Comparison of ENCODE assay signal across 9 cellular contexts in the genomic region with DNA sequence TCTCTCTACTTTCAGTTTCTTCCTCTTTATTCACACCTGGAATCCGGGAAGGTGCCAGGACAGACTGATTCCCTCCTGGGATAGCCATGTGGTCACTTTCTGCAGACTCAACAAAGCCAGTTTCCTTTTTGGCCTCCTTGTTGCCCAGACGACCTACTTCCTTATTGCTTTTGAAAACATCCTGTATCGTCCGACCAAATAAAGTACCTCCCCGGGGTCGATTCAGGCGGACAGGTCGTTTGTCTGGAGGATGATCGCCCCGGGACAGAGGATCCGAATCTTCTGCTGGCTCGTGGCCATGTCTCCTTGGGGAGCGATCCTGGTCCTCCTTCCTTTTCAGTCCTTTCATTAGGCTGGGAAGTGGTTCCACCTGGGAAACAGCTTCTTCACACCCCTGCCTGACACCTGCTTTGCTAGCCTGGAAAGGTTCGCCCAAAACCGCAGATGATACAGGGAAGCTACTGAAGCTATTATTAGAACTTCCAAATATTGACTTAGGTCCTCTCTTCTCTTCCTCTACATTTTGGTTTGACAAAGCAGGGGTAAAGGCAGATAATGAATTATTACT. TPM values are rescaled to one million over a fixed set of nuclear protein-coding genes. Genes with fewer than 3 reads are reported as not detected.
DNase-seq lines count a peak whose midpoint lies in the region; ATAC-seq and TF ChIP-seq lines count a peak whose summit lies in the region.
"Had no signal": no experiment of that assay in that cellular context is flagged by ENCODE, and none has a peak within 500 bp of the region (broad histone marks: within the 10 kb centered on the region; RNA-seq: fewer than 3 reads in every experiment).

No MANE protein-coding gene starts in this region.

- H3K27ac Mint-ChIP-seq in CD8-positive, alpha-beta memory T cell: peak overlapping the region in 4 of 8 donors; percentile 17 to 84 (median 62)
- H3K27ac Mint-ChIP-seq in activated naive CD8-positive, alpha-beta T cell treated with anti-CD3 and anti-CD28 coated beads, Interleukin-2, amount 50 U/mL, for 24 hours: peak overlapping the region; percentile 2
- H3K27ac Mint-ChIP-seq in naive thymus-derived CD4-positive, alpha-beta T cell: peak overlapping the region; percentile 9 to 93 (median 61)

- H3K9me3 Mint-ChIP-seq in CD8-positive, alpha-beta memory T cell: no peaks in the 10 kb centered on the region
- H3K9me3 Mint-ChIP-seq in activated naive CD8-positive, alpha-beta T cell treated with anti-CD3 and anti-CD28 coated beads, Interleukin-2, amount 50 U/mL, for 24 hours: no peaks in the 10 kb centered on the region
- H3K9me3 Mint-ChIP-seq in naive thymus-derived CD4-positive, alpha-beta T cell: no peaks in the 10 kb centered on the region

- intact Hi-C loops in naive thymus-derived CD4-positive, alpha-beta T cell (cut with micrococcal nuclease): loop anchor here (2.0 to 10.0 kb wide), 3 partner anchors 141 to 309 kb away; no protein-coding TSS in a partner anchor
- intact Hi-C loops in sciatic nerve (cut with DNase I) (no loop called here), testis (cut with DNase I; ENCODE audit: low total_unique reads) (no loop called here), lower leg skin (cut with DNase I; ENCODE audit: low total_unique reads) (no loop called here)

- peaks cover 32% of the 10 kb centered on the region for H3K36me3 ChIP-seq in CD8-positive, alpha-beta memory T cell (ENCODE audit: insufficient read depth, low read length)
- H3K36me3 ChIP-seq in naive thymus-derived CD4-positive, alpha-beta T cell (ENCODE audit: control insufficient read depth in 2 of 3, insufficient read depth in 3 of 3, low read length in 3 of 3): peaks cover 0 to 39% (median 13%) of the 10 kb centered on the region in 3 experiments
- no peaks in the 10 kb centered on the region for H3K36me3 ChIP-seq in testis (ENCODE audit: low read depth, missing control alignments)

- ATAC-seq in activated naive CD8-positive, alpha-beta T cell treated with anti-CD3 and anti-CD28 coated beads, Interleukin-2, amount 50 U/mL, for 24 hours: no peak
- no peak for ATAC-seq in naive thymus-derived CD4-positive, alpha-beta T cell
- ATAC-seq in sciatic nerve: no peak

- no peaks in the 10 kb centered on the region for H3K27me3 Mint-ChIP-seq in CD8-positive, alpha-beta memory T cell
- no peaks in the 10 kb centered on the region for H3K27me3 Mint-ChIP-seq in activated naive CD8-positive, alpha-beta T cell treated with anti-CD3 and anti-CD28 coated beads, Interleukin-2, amount 50 U/mL, for 24 hours
- no peaks in the 10 kb centered on the region for H3K27me3 Mint-ChIP-seq in naive thymus-derived CD4-positive, alpha-beta T cell

- no peak overlapping the region for H3K27ac ChIP-seq in CD8-positive, alpha-beta memory T cell (ENCODE audit: low read depth, low read length)
- H3K27ac ChIP-seq in naive thymus-derived CD4-positive, alpha-beta T cell (ENCODE audit: low read depth, low read length): peak overlapping the region; percentile 86
- no peak overlapping the region for H3K27ac ChIP-seq in testis

- no peaks in the 10 kb centered on the region for H3K27me3 ChIP-seq in CD8-positive, alpha-beta memory T cell (ENCODE audit: insufficient read depth, low read length, poor library complexity, severe bottlenecking)
- H3K27me3 ChIP-seq in naive thymus-derived CD4-positive, alpha-beta T cell (ENCODE audit: control insufficient read depth in 2 of 2, insufficient read depth in 2 of 2, low read length in 2 of 2): no peaks in the 10 kb centered on the region
- no peaks in the 10 kb centered on the region for H3K27me3 ChIP-seq in testis

- peaks cover 42% of the 10 kb centered on the region for H3K4me1 ChIP-seq in CD8-positive, alpha-beta memory T cell (ENCODE audit: insufficient read depth, low read length)
- H3K4me1 ChIP-seq in naive thymus-derived CD4-positive, alpha-beta T cell (ENCODE audit: control insufficient read depth in 2 of 2, insufficient read depth in 2 of 2, low read length in 2 of 2): peaks cover 27 to 34% of the 10 kb centered on the region in 2 donors
- H3K4me1 ChIP-seq in testis: peaks cover 19% of the 10 kb centered on the region

- TF ChIP-seq CTCF in testis (IDR thresholded peaks at IDR 0.05): no peak
- TF ChIP-seq CTCF in lower leg skin (IDR thresholded peaks at IDR 0.05): no peak

- DNase-seq in CD8-positive, alpha-beta memory T cell: no peak
- DNase-seq in Kasumi-1 (lab: John Stamatoyannopoulos, UW): peak; percentile 7 to 12
- no peak for DNase-seq in activated naive CD8-positive, alpha-beta T cell treated with anti-CD3 and anti-CD28 coated beads, Interleukin-2, amount 50 U/mL, for 24 hours
- no peak for DNase-seq in naive thymus-derived CD4-positive, alpha-beta T cell
- DNase-seq in sciatic nerve (ENCODE audit: low spot score): no peak
- DNase-seq in testis: no peak
- DNase-seq in lower leg skin (ENCODE audit: low spot score in 2 of 2): no peak
- DNase-seq in NCI-H2171 (lab: John Stamatoyannopoulos, UW): no peak
- DNase-seq: stimulated activated CD4-positive, alpha-beta T cell treated with anti-CD3 and anti-CD28 coated beads, Interleukin-2, amount 100 ng/mL, for 48 hours had no signal

- H3K4me1 Mint-ChIP-seq in CD8-positive, alpha-beta memory T cell: peaks cover 41 to 78% (median 57%) of the 10 kb centered on the region in 3 donors
- peaks cover 49% of the 10 kb centered on the region for H3K4me1 Mint-ChIP-seq in activated naive CD8-positive, alpha-beta T cell treated with anti-CD3 and anti-CD28 coated beads, Interleukin-2, amount 50 U/mL, for 24 hours
- peaks cover 25 to 79% (median 60%) of the 10 kb centered on the region in 7 donors for H3K4me1 Mint-ChIP-seq in naive thymus-derived CD4-positive, alpha-beta T cell

- H3K4me3 ChIP-seq in CD8-positive, alpha-beta memory T cell (ENCODE audit: low read length): no peak overlapping the region
- no peak overlapping the region for H3K4me3 ChIP-seq in naive thymus-derived CD4-positive, alpha-beta T cell (ENCODE audit: low read length)
- no peak overlapping the region for H3K4me3 ChIP-seq in testis
- H3K4me3 ChIP-seq in lower leg skin (ENCODE audit: low read depth, poor library complexity, severe bottlenecking): no peak overlapping the region

- 53 to 83% methylated on average over 15 of the region's 15 CpGs for WGBS in testis, 2 donors
- 69 to 74% methylated on average over 15 of the region's 15 CpGs for WGBS in lower leg skin, 2 donors

- CTCF ChIA-PET in CD8-positive, alpha-beta memory T cell (lab: Charles Lee): interaction anchor here (2.7 kb wide), 1 partner anchor 140 kb away, joined by 12 read pairs; no protein-coding TSS in a partner anchor
- CTCF ChIA-PET in naive thymus-derived CD4-positive, alpha-beta T cell (lab: Charles Lee): interaction anchor here (1.3 kb wide), 1 partner anchor 41 kb away, joined by 6 read pairs; a partner anchor contains a TSS

- POLR2A ChIA-PET in CD8-positive, alpha-beta memory T cell (lab: Charles Lee): interaction anchor here (0.7 kb wide), 1 partner anchor 1618 kb away, joined by 3 read pairs; no protein-coding TSS in a partner anchor
- POLR2A ChIA-PET in naive thymus-derived CD4-positive, alpha-beta T cell (lab: Charles Lee): interaction anchor here (0.6 to 0.9 kb wide), 4 partner anchors 16 to 272 kb away, joined by 3 to 5 read pairs (median 4); no protein-coding TSS in a partner anchor

- peak overlapping the region; percentile 58 to 95 (median 81) for H3K4me3 Mint-ChIP-seq in CD8-positive, alpha-beta memory T cell
- H3K4me3 Mint-ChIP-seq in activated naive CD8-positive, alpha-beta T cell treated with anti-CD3 and anti-CD28 coated beads, Interleukin-2, amount 50 U/mL, for 24 hours: peak overlapping the region; percentile 96
- H3K4me3 Mint-ChIP-seq in naive thymus-derived CD4-positive, alpha-beta T cell: peak overlapping the region; percentile 69 to 98 (median 78)

- TF ChIP-seq POLR2A in testis (IDR thresholded peaks at IDR 0.05): no peak
- no peak for TF ChIP-seq POLR2A in lower leg skin (IDR thresholded peaks at IDR 0.05)

- H3K36me3 Mint-ChIP-seq in CD8-positive, alpha-beta memory T cell: peaks cover 7 to 54% (median 7%) of the 10 kb centered on the region in 3 donors
- peaks cover 31% of the 10 kb centered on the region for H3K36me3 Mint-ChIP-seq in activated naive CD8-positive, alpha-beta T cell treated with anti-CD3 and anti-CD28 coated beads, Interleukin-2, amount 50 U/mL, for 24 hours (ENCODE audit: low read depth)
- H3K36me3 Mint-ChIP-seq in naive thymus-derived CD4-positive, alpha-beta T cell: peaks cover 4 to 40% (median 25%) of the 10 kb centered on the region in 5 donors

- no peaks in the 10 kb centered on the region for H3K9me3 ChIP-seq in CD8-positive, alpha-beta memory T cell (ENCODE audit: low read length)
- H3K9me3 ChIP-seq in naive thymus-derived CD4-positive, alpha-beta T cell (ENCODE audit: control insufficient read depth in 2 of 3, low read length in 3 of 3): no peaks in the 10 kb centered on the region
- H3K9me3 ChIP-seq in testis: no peaks in the 10 kb centered on the region

RNA-seq across cellular contexts. Expression of a gene that starts 1.2 kb away (rescaled TPM):
- 100 to 1,000 TPM; 131 to 133 TPM for total RNA-seq in CD8-positive, alpha-beta memory T cell
- polyA plus RNA-seq in CD8-positive, alpha-beta memory T cell: 56.7 TPM
- total RNA-seq in naive thymus-derived CD4-positive, alpha-beta T cell: 100 to 1,000 TPM; 121 to 175 (median 144) TPM
- 10 to 100 TPM; 37.3 to 90.6 TPM for polyA plus RNA-seq in naive thymus-derived CD4-positive, alpha-beta T cell
- 103 TPM for total RNA-seq in sciatic nerve
- 100 to 1,000 TPM; 107 to 136 TPM for total RNA-seq in testis
- 68.3 TPM for polyA plus RNA-seq in testis (ENCODE audit: insufficient read depth, low read depth, low replicate concordance)
- total RNA-seq in lower leg skin: 10 to 100 TPM; 45.5 to 71.4 (median 57.7) TPM

RNA-seq across cellular contexts. Expression of a gene that starts 2.0 kb away (rescaled TPM):
- total RNA-seq in CD8-positive, alpha-beta memory T cell: 10 to 100 TPM; 16.7 to 18.6 TPM
- 21.0 TPM for polyA plus RNA-seq in CD8-positive, alpha-beta memory T cell
- 10 to 100 TPM in 4 of 5 experiments, 1 to 10 TPM in 1; 8.8 to 16.7 (median 15.6) TPM for total RNA-seq in naive thymus-derived CD4-positive, alpha-beta T cell
- polyA plus RNA-seq in naive thymus-derived CD4-positive, alpha-beta T cell: 10 to 100 TPM; 12.3 to 20.1 TPM
- total RNA-seq in sciatic nerve (12.7 TPM), testis (10 to 100 TPM; 50.7 to 55.0 TPM), lower leg skin (10 to 100 TPM in 3 of 4 donors, 1 to 10 TPM in 1; 7.4 to 21.7 (median 17.0) TPM)
- polyA plus RNA-seq in testis (ENCODE audit: insufficient read depth, low read depth, low replicate concordance): 141 TPM

RNA-seq across cellular contexts. Expression of a gene that starts 39.5 kb away (rescaled TPM):
- 10 to 100 TPM; 13.4 to 14.5 TPM for total RNA-seq in CD8-positive, alpha-beta memory T cell
- 0.62 TPM for polyA plus RNA-seq in CD8-positive, alpha-beta memory T cell
- total RNA-seq in naive thymus-derived CD4-positive, alpha-beta T cell: 10 to 100 TPM in 1 of 5 experiments, 1 to 10 TPM in 4; 5.0 to 38.4 (median 9.0) TPM
- polyA plus RNA-seq in naive thymus-derived CD4-positive, alpha-beta T cell: 1 to 10 TPM in 1 of 2 donors, under 1 TPM in 1; 0.59 to 1.0 TPM
- total RNA-seq in sciatic nerve (4.4 TPM), testis (10 to 100 TPM; 13.7 to 21.6 TPM), lower leg skin (1 to 10 TPM; 2.2 to 4.8 (median 2.3) TPM)
- 13.6 TPM for polyA plus RNA-seq in testis (ENCODE audit: insufficient read depth, low read depth, low replicate concordance)

RNA-seq across cellular contexts. Expression of a gene that starts 39.8 kb away (rescaled TPM):
- 10 to 100 TPM; 54.8 to 60.1 TPM for total RNA-seq in CD8-positive, alpha-beta memory T cell
- 27.1 TPM for polyA plus RNA-seq in CD8-positive, alpha-beta memory T cell
- 10 to 100 TPM; 53.3 to 68.2 (median 56.2) TPM for total RNA-seq in naive thymus-derived CD4-positive, alpha-beta T cell
- 10 to 100 TPM; 13.7 to 29.6 TPM for polyA plus RNA-seq in naive thymus-derived CD4-positive, alpha-beta T cell
- total RNA-seq in sciatic nerve (41.9 TPM), testis (100 to 1,000 TPM; 116 to 169 TPM), lower leg skin (10 to 100 TPM; 30.3 to 44.0 (median 33.3) TPM)
- 44.7 TPM for polyA plus RNA-seq in testis (ENCODE audit: insufficient read depth, low read depth, low replicate concordance)

RNA-seq across cellular contexts. Expression of a gene that starts 55.6 kb away (rescaled TPM):
- total RNA-seq in CD8-positive, alpha-beta memory T cell: 10 to 100 TPM; 19.6 to 20.4 TPM
- 16.1 TPM for polyA plus RNA-seq in CD8-positive, alpha-beta memory T cell
- 10 to 100 TPM; 41.3 to 64.4 (median 44.9) TPM for total RNA-seq in naive thymus-derived CD4-positive, alpha-beta T cell
- 10 to 100 TPM; 10.7 to 15.2 TPM for polyA plus RNA-seq in naive thymus-derived CD4-positive, alpha-beta T cell
- total RNA-seq in sciatic nerve (111 TPM), testis (100 to 1,000 TPM; 126 to 152 TPM), lower leg skin (100 to 1,000 TPM in 1 of 4 donors, 10 to 100 TPM in 3; 60.8 to 165 (median 81.7) TPM)
- polyA plus RNA-seq in testis (ENCODE audit: insufficient read depth, low read depth, low replicate concordance): 35.6 TPM

Comparison
In these comparisons a context has a peak if more than half of its experiments do, and no peak if none do; other contexts are left out.
1. DNase-seq: peak in Kasumi-1 (2 of 2); none in CD8-positive, alpha-beta memory T cell (0 of 5), activated naive CD8-positive, alpha-beta T cell treated with anti-CD3 and anti-CD28 coated beads, Interleukin-2, amount 50 U/mL, for 24 hours (single experiment), naive thymus-derived CD4-positive, alpha-beta T cell (0 of 9), sciatic nerve (single experiment), testis (single experiment), lower leg skin (0 of 2) and NCI-H2171 (single experiment).
2. intact Hi-C loops: an anchor here in naive thymus-derived CD4-positive, alpha-beta T cell (2.0 to 10.0 kb wide); none called in sciatic nerve, testis and lower leg skin.
3. Peak in every context shown above with its lines, with median percentiles within 50 percentile points of each other: H3K4me3 Mint-ChIP-seq.